8 cellular contexts compared by ENCODE assay signal in the genomic region with DNA sequence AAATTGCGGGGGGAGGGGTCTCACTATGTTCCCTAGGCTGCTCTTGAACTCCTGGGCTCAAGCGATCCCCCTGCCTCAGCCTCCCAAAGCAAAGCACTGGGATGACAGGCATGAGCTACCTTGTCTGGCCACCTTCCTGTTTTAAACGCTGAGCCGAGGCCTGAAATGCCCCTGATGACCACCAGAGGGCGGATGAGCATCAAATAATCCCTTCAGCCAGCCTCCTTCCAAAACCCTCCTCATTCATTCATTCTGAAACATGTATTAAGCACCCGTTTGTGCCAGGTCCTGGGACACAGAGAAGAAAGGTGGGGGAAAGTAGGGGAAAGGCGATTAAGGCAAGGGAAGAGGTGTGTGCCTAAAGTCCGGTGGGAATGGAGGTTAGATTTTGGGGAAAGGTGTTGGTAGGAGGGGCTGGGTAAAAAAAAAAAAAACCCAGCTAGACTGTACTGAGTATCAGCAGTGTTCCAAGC. TPM values are rescaled to one million over a fixed set of nuclear protein-coding genes. Genes with fewer than 3 reads are reported as not detected.
DNase-seq lines count a peak whose midpoint lies in the region; ATAC-seq and TF ChIP-seq lines count a peak whose summit lies in the region.

No MANE protein-coding gene starts in this region.

- H3K4me3 ChIP-seq in foreskin fibroblast (ENCODE audit: low read depth in 1 of 2, low read length in 2 of 2), result no peak overlapping the region
- no peak overlapping the region for H3K4me3 ChIP-seq in osteoblast (ENCODE audit: insufficient read depth, low read length)
- H3K4me3 ChIP-seq in tibial nerve, result no peak overlapping the region

- no peak for TF ChIP-seq POLR2A in tibial nerve (IDR thresholded peaks at IDR 0.05)

- no peak overlapping the region for H3K4me2 ChIP-seq in osteoblast (ENCODE audit: insufficient read depth, low read length)

- CTCF ChIA-PET in RWPE1 (lab: Yijun Ruan, JAX), result interaction anchor here (0.6 to 8.1 kb wide), 27 partner anchors 11 to 1013 kb away, joined by 3 to 111 read pairs (median 3); a partner anchor contains a TSS

- peak overlapping the region; percentile 65 for H2AFZ ChIP-seq in osteoblast (ENCODE audit: low read length)

- H3K27ac ChIP-seq in RWPE1 (peak overlapping the region; percentile 56), osteoblast (ENCODE audit: low read depth, low read length) (no peak overlapping the region), tibial nerve (peak overlapping the region in 1 of 4 donors; percentile 20)

- POLR2A ChIA-PET in RWPE1 (lab: Yijun Ruan, JAX; ENCODE audit: low non-redundant PET), result interaction anchor here (0.7 to 1.2 kb wide), 6 partner anchors 17 to 64 kb away, joined by 3 to 9 read pairs (median 6); no protein-coding TSS in a partner anchor

- peak; percentile 89 for TF ChIP-seq CTCF in RWPE1 (conservative IDR thresholded peaks at IDR 0.05; ENCODE audit: low read depth)
- peak; percentile 91 for TF ChIP-seq CTCF in foreskin fibroblast (IDR thresholded peaks at IDR 0.05; ENCODE audit: low read depth, low read length)
- TF ChIP-seq CTCF in osteoblast (IDR thresholded peaks at IDR 0.05; ENCODE audit: extremely low read depth, low read depth, low read length), result peak; percentile 92
- TF ChIP-seq CTCF in tibial nerve (IDR thresholded peaks at IDR 0.05), result peak; percentile 88 to 99 (median 94)

- H3K79me2 ChIP-seq in osteoblast (ENCODE audit: insufficient read depth, low read length), result no peaks in the 10 kb centered on the region

- H3K36me3 ChIP-seq in osteoblast (ENCODE audit: insufficient read depth, low read length), result no peaks in the 10 kb centered on the region
- H3K36me3 ChIP-seq in tibial nerve, result no peaks in the 10 kb centered on the region

- no peaks in the 10 kb centered on the region for H3K9me3 ChIP-seq in osteoblast (ENCODE audit: low read depth, low read length)
- H3K9me3 ChIP-seq in tibial nerve, result no peaks in the 10 kb centered on the region

- in situ Hi-C loops in G401 (cut with HindIII; ENCODE audit: low sequenced_read_pairs), result no loop called here

- H3K27me3 ChIP-seq in osteoblast (ENCODE audit: insufficient read depth, low read length) (no peaks in the 10 kb centered on the region), tibial nerve (no peaks in the 10 kb centered on the region)

- H4K20me1 ChIP-seq in osteoblast (ENCODE audit: insufficient read depth, low read length), result no peaks in the 10 kb centered on the region

- WGBS in tibial nerve, 2 donors, result 1 to 2% methylated on average over 8 of the region's 8 CpGs

- peaks cover 14% of the 10 kb centered on the region for H3K4me1 ChIP-seq in osteoblast (ENCODE audit: insufficient read depth, low read length)
- H3K4me1 ChIP-seq in tibial nerve, result peaks cover 0 to 58% (median 32%) of the 10 kb centered on the region in 4 donors

- peak; percentile 92 for DNase-seq in G401 (ENCODE audit: low spot score)
- DNase-seq in M059J (ENCODE audit: low read depth), result peak; percentile 79
- DNase-seq in RWPE1 (ENCODE audit: low spot score), result peak; percentile 68
- peak; percentile 65 to 75 for DNase-seq in activated T-helper 1 cell treated with anti-CD3 and anti-CD28 coated beads, Interleukin-2, amount 50 U/mL, for 16 hours (ENCODE audit: low read depth in 1 of 2, low spot score in 1 of 2)
- DNase-seq in foreskin fibroblast, result peak; percentile 64 to 87
- DNase-seq in osteoblast (ENCODE audit: insufficient read length, low spot score, missing footprints), result peak; percentile 96
- peak; percentile 85 to 97 for DNase-seq in tibial nerve (ENCODE audit: low spot score in 2 of 2)

- peak in 1 of 2 donors; percentile 66 for TF ChIP-seq EP300 in tibial nerve (IDR thresholded peaks at IDR 0.05)

- ATAC-seq in GM18870 (IDR thresholded peaks at IDR 0.05; ENCODE audit: unreplicated experiment), result no peak

RNA-seq across cellular contexts. Expression of a gene that starts 30.7 kb away (rescaled TPM):
- 1,275 and 1,509 TPM in 2 replicates for total RNA-seq in G401 (2014; rRNA removed; shearing (Covaris generic))
- 1,301 and 1,473 TPM in 2 replicates for total RNA-seq in M059J (2014; rRNA removed; shearing (Covaris generic))
- 459 and 545 TPM in 2 replicates for total RNA-seq in osteoblast
- total RNA-seq in tibial nerve, result 1,000 to 10,000 TPM in 1 of 4 donors, 100 to 1,000 TPM in 3; 622 to 1,472 (median 817) TPM
